8 cellular contexts compared by ENCODE assay signal in the genomic region with DNA sequence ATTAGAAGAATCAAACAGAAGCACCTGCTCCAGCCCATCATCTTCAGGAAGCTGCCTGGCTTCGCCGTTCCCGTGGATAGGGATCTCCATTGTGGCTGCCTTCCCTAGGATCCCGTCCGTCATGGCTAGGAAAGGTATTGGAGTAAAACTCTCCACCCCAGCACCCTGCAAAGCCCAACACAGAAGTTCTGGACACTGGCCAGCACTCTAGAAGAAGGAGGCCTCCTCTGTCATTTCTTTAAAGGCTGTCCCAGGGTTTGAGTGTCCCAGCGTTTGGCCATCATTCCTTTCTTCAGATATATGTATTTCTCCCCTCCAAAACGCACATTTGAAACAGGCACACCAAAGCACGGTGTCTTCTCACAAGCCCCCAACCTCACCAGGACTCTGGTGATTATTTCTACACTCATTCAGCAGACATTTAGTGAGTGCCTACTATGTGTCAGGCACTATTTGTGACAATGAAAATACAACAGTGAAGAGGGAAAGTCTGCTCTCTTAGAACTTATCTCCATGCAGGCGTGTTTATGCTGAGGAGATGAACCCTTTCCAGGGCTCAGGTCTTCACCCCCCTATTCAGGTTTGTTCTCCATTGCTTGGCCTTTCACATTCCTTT. TPM values are rescaled to one million over a fixed set of nuclear protein-coding genes. Genes with fewer than 3 reads are reported as not detected.
DNase-seq lines count a peak whose midpoint lies in the region; ATAC-seq and TF ChIP-seq lines count a peak whose summit lies in the region.

No MANE protein-coding gene starts in this region.

- H3K4me2 ChIP-seq in mesendoderm (ENCODE audit: low read length), result peak overlapping the region; percentile 44

- no peak overlapping the region for H2BK15ac ChIP-seq in mesendoderm (replicated peaks; ENCODE audit: low read depth)

- no peak overlapping the region for H2BK5ac ChIP-seq in mesendoderm (ENCODE audit: low read length)

- peaks cover 37% of the 10 kb centered on the region for H3K79me1 ChIP-seq in mesendoderm (ENCODE audit: low read length)

- H3K4ac ChIP-seq in mesendoderm (ENCODE audit: low read depth, low read length), result peak overlapping the region; percentile 29

- H3K27me3 ChIP-seq in breast epithelium, result no peaks in the 10 kb centered on the region
- H3K27me3 ChIP-seq in mesendoderm (ENCODE audit: insufficient read depth, low read length, poor library complexity), result no peaks in the 10 kb centered on the region
- no peaks in the 10 kb centered on the region for H3K27me3 ChIP-seq in vagina

- DNase-seq in Right ventricle myocardium inferior (ENCODE audit: missing footprints), result peak; percentile 45
- no peak for DNase-seq in Right ventricle myocardium superior
- DNase-seq in breast epithelium (ENCODE audit: low spot score in 2 of 2), result no peak
- DNase-seq in mesendoderm, result no peak
- no peak for DNase-seq in vagina (ENCODE audit: extremely low spot score in 2 of 2)
- DNase-seq in NCI-H526 treated with DMSO at 0.1 percent for 48 hours (lab: John Stamatoyannopoulos, UW), result no peak

- TF ChIP-seq POLR2A in breast epithelium (IDR thresholded peaks at IDR 0.05) (no peak), vagina (IDR thresholded peaks at IDR 0.05) (no peak)

- H4K5ac ChIP-seq in mesendoderm (ENCODE audit: low read length), result no peak overlapping the region

- H2BK120ac ChIP-seq in mesendoderm (ENCODE audit: low read depth, low read length), result no peak overlapping the region

- no peaks in the 10 kb centered on the region for H3K9me3 ChIP-seq in breast epithelium
- no peaks in the 10 kb centered on the region for H3K9me3 ChIP-seq in vagina

- ATAC-seq in Right ventricle myocardium inferior, result no peak
- ATAC-seq in Right ventricle myocardium superior (ENCODE audit: poor library complexity), result no peak
- no peak for ATAC-seq in GM18511 (IDR thresholded peaks at IDR 0.05; ENCODE audit: unreplicated experiment)
- ATAC-seq in GM21825 (IDR thresholded peaks at IDR 0.05; ENCODE audit: unreplicated experiment), result no peak

- H3K36me3 ChIP-seq in breast epithelium (no peaks in the 10 kb centered on the region), mesendoderm (ENCODE audit: control insufficient read depth, insufficient read depth, low read length) (peaks cover 12% of the 10 kb centered on the region), vagina (peaks cover 0 to 49% of the 10 kb centered on the region in 2 donors)

- no peak overlapping the region for H3K23ac ChIP-seq in mesendoderm (ENCODE audit: low read length)

- H3K18ac ChIP-seq in mesendoderm (ENCODE audit: low read length), result no peak overlapping the region

- peaks cover 34% of the 10 kb centered on the region for H3K79me2 ChIP-seq in mesendoderm (ENCODE audit: control insufficient read depth, insufficient read depth, low read length)

- H3K4me3 ChIP-seq in breast epithelium (peak overlapping the region; percentile 73 to 81 (median 81)), mesendoderm (ENCODE audit: low read length) (peak overlapping the region; percentile 92), vagina (peak overlapping the region; percentile 66 to 70)

- H3K4me1 ChIP-seq in breast epithelium, result peaks cover 0 to 9% of the 10 kb centered on the region in 2 donors
- peaks cover 9% of the 10 kb centered on the region for H3K4me1 ChIP-seq in mesendoderm (ENCODE audit: control insufficient read depth, low read depth, low read length)
- peaks cover 37% of the 10 kb centered on the region for H3K4me1 ChIP-seq in vagina

- intact Hi-C loops in Right ventricle myocardium inferior (cut with DNase I) (loop anchor here (5.0 kb wide), 1 partner anchor 122 kb away; the partner anchor contains the start of genes ILK and RRP8), Right ventricle myocardium superior (cut with DNase I) (no loop called here), breast epithelium (cut with DNase I; ENCODE audit: low total_unique reads) (no loop called here), vagina (cut with DNase I) (no loop called here)

- no peak for TF ChIP-seq CTCF in breast epithelium (IDR thresholded peaks at IDR 0.05)
- no peak for TF ChIP-seq CTCF in vagina (IDR thresholded peaks at IDR 0.05)

- no peak overlapping the region for H4K8ac ChIP-seq in mesendoderm (ENCODE audit: low read depth, low read length)

- no CpG with 5 or more reads among the region's 9 CpGs for WGBS in mesendoderm (ENCODE audit: extremely low coverage, insufficient coverage, low lambda C conversion rate)

- H2AK5ac ChIP-seq in mesendoderm (ENCODE audit: low read length), result peak overlapping the region; percentile 35

- H3K27ac ChIP-seq in breast epithelium (peak overlapping the region; percentile 95 to 97), mesendoderm (ENCODE audit: low read depth, low read length) (no peak overlapping the region), vagina (peak overlapping the region; percentile 95)

- H3K56ac ChIP-seq in mesendoderm (ENCODE audit: low read length), result peak overlapping the region; percentile 94

- H3K9ac ChIP-seq in mesendoderm (ENCODE audit: low read length), result peak overlapping the region; percentile 80

RNA-seq across cellular contexts. Expression of gene ARFIP2, which starts 0.7 kb away (rescaled TPM):
- total RNA-seq in Right ventricle myocardium inferior (15.1 TPM), Right ventricle myocardium superior (13.9 TPM), breast epithelium (100 to 1,000 TPM in 2 of 3 donors, 10 to 100 TPM in 1; 40.0 to 129 (median 121) TPM), vagina (54.0 TPM)
- 36.1 TPM for polyA plus RNA-seq in mesendoderm (2013, experiment 1 of 2)
- 36.6 TPM for polyA plus RNA-seq in mesendoderm (2013, experiment 2 of 2)

RNA-seq across cellular contexts. Expression of gene TIMM10B, which starts 0.9 kb away (rescaled TPM):
- 14.1 TPM for total RNA-seq in Right ventricle myocardium inferior
- total RNA-seq in Right ventricle myocardium superior, result 14.1 TPM
- 10 to 100 TPM; 30.7 to 49.2 (median 39.3) TPM for total RNA-seq in breast epithelium
- 42.1 TPM for polyA plus RNA-seq in mesendoderm (2013, experiment 1 of 2)
- polyA plus RNA-seq in mesendoderm (2013, experiment 2 of 2), result 40.0 TPM
- total RNA-seq in vagina, result 98.7 TPM

RNA-seq across cellular contexts. Expression of gene TRIM3, which starts 6.7 kb away (rescaled TPM):
- 12.5 TPM for total RNA-seq in Right ventricle myocardium inferior
- 11.4 TPM for total RNA-seq in Right ventricle myocardium superior
- 10 to 100 TPM; 21.6 to 43.9 (median 32.6) TPM for total RNA-seq in breast epithelium
- 4.7 TPM for polyA plus RNA-seq in mesendoderm (2013, experiment 1 of 2)
- 4.9 TPM for polyA plus RNA-seq in mesendoderm (2013, experiment 2 of 2)
- 27.5 TPM for total RNA-seq in vagina

RNA-seq across cellular contexts. Expression of gene DNHD1, which starts 16.7 kb away (rescaled TPM):
- total RNA-seq in Right ventricle myocardium inferior (3.9 TPM), Right ventricle myocardium superior (4.2 TPM), breast epithelium (10 to 100 TPM; 12.3 to 21.6 (median 14.9) TPM), vagina (17.2 TPM)
- 1.1 TPM for polyA plus RNA-seq in mesendoderm (2013, experiment 1 of 2)
- 0.97 TPM for polyA plus RNA-seq in mesendoderm (2013, experiment 2 of 2)

RNA-seq across cellular contexts. Expression of gene HPX, which starts 39.6 kb away (rescaled TPM):
- total RNA-seq in Right ventricle myocardium inferior, result not detected
- 0.35 TPM for total RNA-seq in Right ventricle myocardium superior
- 10 to 100 TPM in 2 of 3 donors, under 1 TPM in 1; 0.96 to 25.2 (median 12.9) TPM for total RNA-seq in breast epithelium
- 0.14 TPM for polyA plus RNA-seq in mesendoderm (2013, experiment 1 of 2)
- 0.17 TPM for polyA plus RNA-seq in mesendoderm (2013, experiment 2 of 2)
- 0.98 TPM for total RNA-seq in vagina
